ENCODE assay signal across 16 cellular contexts in the genomic region with DNA sequence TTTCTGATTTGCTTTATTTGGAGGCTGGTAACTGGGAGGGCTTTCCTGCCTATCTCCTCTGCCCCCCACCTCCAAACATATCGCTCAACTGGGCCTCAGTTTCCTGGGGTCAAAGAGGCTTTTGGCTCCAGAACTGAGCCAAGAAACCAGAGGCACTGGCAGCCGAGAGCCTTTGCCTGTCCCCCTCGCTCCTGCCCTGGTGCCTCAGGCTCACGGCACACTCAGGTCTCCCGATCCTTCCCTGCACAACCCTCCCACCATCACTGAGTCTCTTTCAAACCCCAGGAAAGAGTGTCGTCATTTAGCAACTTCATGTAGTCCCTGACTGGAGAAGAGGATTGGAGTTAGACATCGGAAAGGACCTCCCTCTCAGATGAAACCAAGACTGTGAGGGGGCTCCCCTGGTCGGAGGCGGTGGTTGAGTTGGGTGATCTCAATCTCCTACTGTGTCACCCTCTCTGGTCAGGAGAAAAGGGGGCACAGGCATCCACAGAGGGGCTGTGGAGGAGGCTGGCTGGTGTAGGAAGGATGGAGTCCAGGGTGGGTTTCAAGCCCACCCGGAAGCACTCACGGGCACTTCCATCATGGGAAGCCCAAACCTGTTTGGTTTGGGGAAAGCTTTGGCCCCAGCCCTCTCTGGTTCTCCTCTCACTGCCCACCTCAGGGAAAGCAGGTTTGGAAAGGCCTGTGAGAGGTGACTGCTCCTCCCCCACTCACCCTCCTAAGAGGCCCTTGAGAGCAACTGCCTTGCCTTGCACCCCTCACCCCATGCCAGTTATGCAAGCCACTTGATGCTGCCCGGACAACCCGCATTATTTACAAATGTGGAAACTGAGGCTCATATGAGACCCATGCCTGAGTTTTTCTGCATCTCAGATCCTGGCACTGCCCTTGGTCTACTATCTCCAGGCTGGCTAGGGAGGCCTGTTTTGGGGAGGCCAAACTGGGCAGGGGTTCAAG.
DNase-seq lines count a peak whose midpoint lies in the region; ATAC-seq and TF ChIP-seq lines count a peak whose summit lies in the region.
"Had no signal": no experiment of that assay in that cellular context is flagged by ENCODE, and none has a peak within 500 bp of the region (broad histone marks: within the 10 kb centered on the region; RNA-seq: fewer than 3 reads in every experiment).

No MANE protein-coding gene starts in this region.

- intact Hi-C loops in adrenal gland (cut with DNase I) (no loop called here), esophagus squamous epithelium (cut with DNase I) (no loop called here)
- intact Hi-C loops in naive thymus-derived CD4-positive, alpha-beta T cell (cut with micrococcal nuclease): no loop called here

- H3K36me3 ChIP-seq in adrenal gland (replicated peaks in 1 of 2) (peaks cover 0 to 4% of the 10 kb centered on the region in 2 donors), esophagus squamous epithelium (peaks cover 0 to 5% (median 0%) of the 10 kb centered on the region in 3 donors), neuronal stem cell (replicated peaks in 1 of 2; ENCODE audit: control insufficient read depth in 2 of 2, insufficient read depth in 2 of 2, low read length in 2 of 2) (no peaks in the 10 kb centered on the region), tibial nerve (peaks cover 0 to 3% (median 0%) of the 10 kb centered on the region in 3 donors)
- no peaks in the 10 kb centered on the region for H3K36me3 ChIP-seq in naive thymus-derived CD4-positive, alpha-beta T cell (ENCODE audit: control insufficient read depth in 2 of 3, insufficient read depth in 3 of 3, low read length in 3 of 3)
- H3K36me3 ChIP-seq: HAP-1, MG63 had no signal

- POLR2A ChIA-PET in naive thymus-derived CD4-positive, alpha-beta T cell (lab: Charles Lee): no interaction called here

- no peak overlapping the region for H3K9ac ChIP-seq in neuronal stem cell (ENCODE audit: low read depth, low read length, poor library complexity)
- H3K9ac ChIP-seq: parathyroid adenoma had no signal

- H3K27ac ChIP-seq in adrenal gland (peak overlapping the region in 4 of 5 donors; percentile 75 to 98 (median 85)), esophagus squamous epithelium (peak overlapping the region; percentile 61 to 95 (median 92)), neuronal stem cell (replicated peaks; ENCODE audit: low read length) (no peak overlapping the region), tibial nerve (peak overlapping the region; percentile 45 to 91 (median 74))
- H3K27ac ChIP-seq in naive thymus-derived CD4-positive, alpha-beta T cell (ENCODE audit: low read depth, low read length): no peak overlapping the region
- H3K27ac ChIP-seq: parathyroid adenoma had no signal

- H3K4me2 ChIP-seq in neuronal stem cell (ENCODE audit: insufficient read depth, low read length, poor library complexity, severe bottlenecking): no peak overlapping the region

- H2BK5ac ChIP-seq in neuronal stem cell (ENCODE audit: low read length): no peak overlapping the region

- H3K79me1 ChIP-seq in neuronal stem cell (ENCODE audit: low read depth, low read length): no peaks in the 10 kb centered on the region

- WGBS in adrenal gland, 4 donors: 61 to 74% (median 70%) methylated on average over 13 of the region's 13 CpGs
- WGBS in esophagus squamous epithelium, 2 donors: 64 to 84% methylated on average over 11 of the region's 13 CpGs
- no CpG with 5 or more reads among the region's 13 CpGs for WGBS in neuronal stem cell (ENCODE audit: extremely low coverage in 2 of 2, insufficient read length in 2 of 2, insufficient replicate concordance in 1 of 2), 2 donors
- WGBS in tibial nerve, 2 donors: 57 to 59% methylated on average over 13 of the region's 13 CpGs

- no peak overlapping the region for H2BK15ac ChIP-seq in neuronal stem cell (ENCODE audit: low read length)

- TF ChIP-seq EP300 in tibial nerve (IDR thresholded peaks at IDR 0.05): no peak

- H3K4me3 Mint-ChIP-seq in naive thymus-derived CD4-positive, alpha-beta T cell: no peak overlapping the region
- H3K4me3 Mint-ChIP-seq: activated naive CD8-positive, alpha-beta T cell treated with anti-CD3 and anti-CD28 coated beads, Interleukin-2, amount 50 U/mL, for 24 hours; stimulated activated effector memory CD8-positive, alpha-beta T cell treated with anti-CD3 and anti-CD28 coated beads, Interleukin-12 subunit alpha, Interleukin-12 subunit beta, amount 100 ng/mL, for 72 hours had no signal

- peaks cover 70 to 95% of the 10 kb centered on the region in 2 donors for H3K4me1 ChIP-seq in adrenal gland (replicated peaks in 1 of 2)
- peaks cover 38 to 99% (median 48%) of the 10 kb centered on the region in 3 donors for H3K4me1 ChIP-seq in esophagus squamous epithelium
- peaks cover 9 to 11% of the 10 kb centered on the region in 2 donors for H3K4me1 ChIP-seq in neuronal stem cell (ENCODE audit: control insufficient read depth in 2 of 2, insufficient read depth in 1 of 2, low read depth in 1 of 2, low read length in 2 of 2)
- peaks cover 0 to 89% (median 53%) of the 10 kb centered on the region in 4 donors for H3K4me1 ChIP-seq in tibial nerve
- no peaks in the 10 kb centered on the region for H3K4me1 ChIP-seq in naive thymus-derived CD4-positive, alpha-beta T cell (ENCODE audit: control insufficient read depth in 2 of 2, insufficient read depth in 2 of 2, low read length in 2 of 2)
- H3K4me1 ChIP-seq: HAP-1 had no signal

- peak overlapping the region in 1 of 4 donors; percentile 56 for H3K4me3 ChIP-seq in adrenal gland
- peak overlapping the region; percentile 30 to 72 (median 58) for H3K4me3 ChIP-seq in esophagus squamous epithelium
- no peak overlapping the region for H3K4me3 ChIP-seq in neuronal stem cell (ENCODE audit: low read length in 2 of 2)
- peak overlapping the region; percentile 50 to 65 (median 54) for H3K4me3 ChIP-seq in tibial nerve
- H3K4me3 ChIP-seq in naive thymus-derived CD4-positive, alpha-beta T cell (ENCODE audit: low read length): no peak overlapping the region
- H3K4me3 ChIP-seq: HAP-1, MG63 had no signal

- H3K9me3 Mint-ChIP-seq in naive thymus-derived CD4-positive, alpha-beta T cell: no peaks in the 10 kb centered on the region
- H3K9me3 Mint-ChIP-seq: activated naive CD8-positive, alpha-beta T cell treated with anti-CD3 and anti-CD28 coated beads, Interleukin-2, amount 50 U/mL, for 24 hours; stimulated activated effector memory CD8-positive, alpha-beta T cell treated with anti-CD3 and anti-CD28 coated beads, Interleukin-12 subunit alpha, Interleukin-12 subunit beta, amount 100 ng/mL, for 72 hours had no signal

- peak overlapping the region; percentile 67 for H2AK5ac ChIP-seq in neuronal stem cell (ENCODE audit: low read depth, low read length)

- DNase-seq in adrenal gland: no peak
- no peak for DNase-seq in esophagus squamous epithelium (lab: John Stamatoyannopoulos, UW)
- DNase-seq in neuronal stem cell (ENCODE audit: low spot score): no peak
- no peak for DNase-seq in tibial nerve (ENCODE audit: low spot score in 2 of 2)
- DNase-seq in SW 1271 (lab: John Stamatoyannopoulos, UW): no peak
- DNase-seq in naive thymus-derived CD4-positive, alpha-beta T cell: no peak
- DNase-seq: activated CD4-positive, CD25-positive, alpha-beta regulatory T cell; activated naive CD8-positive, alpha-beta T cell treated with anti-CD3 and anti-CD28 coated beads, Interleukin-2, amount 50 U/mL, for 24 hours; activated T-cell treated with anti-CD3 and anti-CD28 coated beads, Interleukin-2, amount 50 U/mL, for 1 hour; foreskin melanocyte; MG63; NCI-H2171 had no signal

- H3K14ac ChIP-seq in neuronal stem cell (ENCODE audit: low read length): peak overlapping the region; percentile 15

- peak overlapping the region; percentile 66 for H2BK12ac ChIP-seq in neuronal stem cell (ENCODE audit: low read length)

- ATAC-seq in GM19455 (IDR thresholded peaks at IDR 0.05; ENCODE audit: unreplicated experiment): no peak
- ATAC-seq in naive thymus-derived CD4-positive, alpha-beta T cell: no peak
- ATAC-seq: activated naive CD8-positive, alpha-beta T cell treated with anti-CD3 and anti-CD28 coated beads, Interleukin-2, amount 50 U/mL, for 24 hours; stimulated activated effector memory CD8-positive, alpha-beta T cell treated with anti-CD3 and anti-CD28 coated beads, Interleukin-12 subunit alpha, Interleukin-12 subunit beta, amount 100 ng/mL, for 72 hours had no signal

- H3K4me1 Mint-ChIP-seq in naive thymus-derived CD4-positive, alpha-beta T cell: peaks cover 0 to 7% (median 0%) of the 10 kb centered on the region in 7 donors
- H3K4me1 Mint-ChIP-seq: stimulated activated effector memory CD8-positive, alpha-beta T cell treated with anti-CD3 and anti-CD28 coated beads, Interleukin-12 subunit alpha, Interleukin-12 subunit beta, amount 100 ng/mL, for 72 hours had no signal

- H3K27ac Mint-ChIP-seq in naive thymus-derived CD4-positive, alpha-beta T cell: no peak overlapping the region
- H3K27ac Mint-ChIP-seq: activated naive CD8-positive, alpha-beta T cell treated with anti-CD3 and anti-CD28 coated beads, Interleukin-2, amount 50 U/mL, for 24 hours; stimulated activated effector memory CD8-positive, alpha-beta T cell treated with anti-CD3 and anti-CD28 coated beads, Interleukin-12 subunit alpha, Interleukin-12 subunit beta, amount 100 ng/mL, for 72 hours had no signal

- no peak overlapping the region for H3K23ac ChIP-seq in neuronal stem cell (ENCODE audit: low read depth, low read length, poor library complexity)

- CTCF ChIA-PET in naive thymus-derived CD4-positive, alpha-beta T cell (lab: Charles Lee): no interaction called here

- no peak overlapping the region for H4K8ac ChIP-seq in neuronal stem cell (ENCODE audit: low read depth, low read length)

- H2AFZ ChIP-seq in neuronal stem cell (ENCODE audit: low read length): no peak overlapping the region
- H2AFZ ChIP-seq: parathyroid adenoma had no signal

- TF ChIP-seq CTCF in adrenal gland (IDR thresholded peaks at IDR 0.05) (no peak), esophagus squamous epithelium (IDR thresholded peaks at IDR 0.05) (no peak), tibial nerve (IDR thresholded peaks at IDR 0.05) (no peak)

- no peak overlapping the region for H2BK120ac ChIP-seq in neuronal stem cell (ENCODE audit: low read depth, low read length)

- H3K36me3 Mint-ChIP-seq in naive thymus-derived CD4-positive, alpha-beta T cell: no peaks in the 10 kb centered on the region
- H3K36me3 Mint-ChIP-seq: stimulated activated effector memory CD8-positive, alpha-beta T cell treated with anti-CD3 and anti-CD28 coated beads, Interleukin-12 subunit alpha, Interleukin-12 subunit beta, amount 100 ng/mL, for 72 hours had no signal

- H3K9me3 ChIP-seq in adrenal gland (replicated peaks in 1 of 3) (no peaks in the 10 kb centered on the region), esophagus squamous epithelium (no peaks in the 10 kb centered on the region), neuronal stem cell (replicated peaks in 1 of 2; ENCODE audit: control insufficient read depth in 2 of 2, insufficient read depth in 1 of 2, low read depth in 1 of 2, low read length in 2 of 2) (no peaks in the 10 kb centered on the region), tibial nerve (no peaks in the 10 kb centered on the region)
- H3K9me3 ChIP-seq in naive thymus-derived CD4-positive, alpha-beta T cell (ENCODE audit: control insufficient read depth in 2 of 3, low read length in 3 of 3): no peaks in the 10 kb centered on the region
- H3K9me3 ChIP-seq: HAP-1, MG63 had no signal

- peak overlapping the region; percentile 56 for H4K91ac ChIP-seq in neuronal stem cell (ENCODE audit: low read depth, low read length, poor library complexity)

- peaks cover 14 to 35% (median 24%) of the 10 kb centered on the region in 5 donors for H3K27me3 Mint-ChIP-seq in naive thymus-derived CD4-positive, alpha-beta T cell

- TF ChIP-seq POLR2A in adrenal gland (IDR thresholded peaks at IDR 0.05) (no peak), esophagus squamous epithelium (IDR thresholded peaks at IDR 0.05) (no peak), tibial nerve (IDR thresholded peaks at IDR 0.05) (no peak)

- H3K27me3 ChIP-seq in adrenal gland (no peaks in the 10 kb centered on the region), esophagus squamous epithelium (no peaks in the 10 kb centered on the region), neuronal stem cell (ENCODE audit: control insufficient read depth in 3 of 3, insufficient read depth in 3 of 3, low read depth in 1 of 3, low read length in 3 of 3) (no peaks in the 10 kb centered on the region), tibial nerve (no peaks in the 10 kb centered on the region)
- no peaks in the 10 kb centered on the region for H3K27me3 ChIP-seq in naive thymus-derived CD4-positive, alpha-beta T cell (ENCODE audit: control insufficient read depth in 2 of 2, insufficient read depth in 2 of 2, low read length in 2 of 2)
- H3K27me3 ChIP-seq: MG63 had no signal

- peak overlapping the region; percentile 33 for H3K18ac ChIP-seq in neuronal stem cell (ENCODE audit: low read length)

- no peak overlapping the region for H3K4ac ChIP-seq in neuronal stem cell (ENCODE audit: low read length)

Comparison
In these comparisons a context has a peak if more than half of its experiments do, and no peak if none do; other contexts are left out.
1. H3K27ac ChIP-seq: peak in adrenal gland (4 of 5), esophagus squamous epithelium (4 of 4) and tibial nerve (4 of 4); none in neuronal stem cell (single experiment) and naive thymus-derived CD4-positive, alpha-beta T cell (single experiment).
2. H3K4me3 ChIP-seq: peak in esophagus squamous epithelium (4 of 4) and tibial nerve (4 of 4); none in neuronal stem cell (0 of 2) and naive thymus-derived CD4-positive, alpha-beta T cell (single experiment).